Comparison of ENCODE assay signal across 7 cellular contexts in genomic region chr1:173479649-173480048, GRCh38. TPM values are rescaled to one million over a fixed set of nuclear protein-coding genes. Genes with fewer than 3 reads are reported as not detected.
A peak's percentile ranks its signal among the peaks of the same experiment; 100 is the strongest.
DNase-seq lines count a peak whose midpoint lies in the region; ATAC-seq and TF ChIP-seq lines count a peak whose summit lies in the region.

No MANE protein-coding gene starts in this region.

- in situ Hi-C loops in gastrocnemius medialis (cut with MboI; ENCODE audit: low sequenced_read_pairs in 4 of 4): no loop called here

- peak overlapping the region; percentile 89 for H3K4me3 ChIP-seq in HFF-Myc (replicated peaks; ENCODE audit: low read depth, low read length)
- peak overlapping the region; percentile 92 for H3K4me3 ChIP-seq in WI38 (ENCODE audit: low read depth, low read length)
- H3K4me3 ChIP-seq in fibroblast of pulmonary artery (replicated peaks; ENCODE audit: low read depth, low read length): peak overlapping the region; percentile 67
- H3K4me3 ChIP-seq in gastrocnemius medialis: peak overlapping the region; percentile 78 to 94 (median 90)

- no peak for ATAC-seq in gastrocnemius medialis

- TF ChIP-seq CTCF in HFF-Myc (IDR thresholded peaks at IDR 0.05; ENCODE audit: low read depth, low read length, missing control alignments): no peak
- TF ChIP-seq CTCF in WI38 (IDR thresholded peaks at IDR 0.05; ENCODE audit: low read depth, low read length): no peak
- no peak for TF ChIP-seq CTCF in fibroblast of pulmonary artery (IDR thresholded peaks at IDR 0.05; ENCODE audit: low read length, missing control alignments)
- no peak for TF ChIP-seq CTCF in gastrocnemius medialis (IDR thresholded peaks at IDR 0.05 in 4 of 5, conservative IDR thresholded peaks at IDR 0.05 in 1 of 5)

- no peaks in the 10 kb centered on the region for H3K27me3 ChIP-seq in gastrocnemius medialis

- DNase-seq in HFF-Myc (ENCODE audit: extremely low read depth, low read depth) (no peak), fibroblast of pulmonary artery (ENCODE audit: low read depth) (peak; percentile 44), gastrocnemius medialis (no peak)
- DNase-seq in activated CD4-positive, CD25-positive, alpha-beta regulatory T cell (lab: John Stamatoyannopoulos, UW): no peak
- no peak for DNase-seq in stimulated activated CD4-positive, alpha-beta T cell treated with anti-CD3 and anti-CD28 coated beads, Interleukin-1b, Interleukin-23, amount 100 ng/mL, for 48 hours
- no peak for DNase-seq in stimulated activated CD4-positive, alpha-beta T cell treated with anti-CD3 and anti-CD28 coated beads, Interleukin-4, amount 100 ng/mL, for 1 hour

- H3K36me3 ChIP-seq in gastrocnemius medialis: peaks cover 16 to 52% of the 10 kb centered on the region in 2 donors

- intact Hi-C loops in gastrocnemius medialis (cut with DNase I; ENCODE audit: low total_unique reads): loop anchor here (2.0 to 5.0 kb wide), 5 partner anchors 233 to 945 kb away; partner anchors contain the start of genes KLHL20 and RC3H1

- H3K4me1 ChIP-seq in gastrocnemius medialis: peaks cover 45 to 52% of the 10 kb centered on the region in 2 donors

- H3K27ac ChIP-seq in gastrocnemius medialis: peak overlapping the region; percentile 95 to 100 (median 98)

- no peak for TF ChIP-seq POLR2A in gastrocnemius medialis (IDR thresholded peaks at IDR 0.05)

- H3K9me3 ChIP-seq in gastrocnemius medialis: no peaks in the 10 kb centered on the region

RNA-seq across cellular contexts. Expression of gene PRDX6, which starts 2.5 kb away (rescaled TPM):
- 100 to 1,000 TPM; 493 to 573 (median 554) TPM for total RNA-seq in gastrocnemius medialis
